Comparison of ENCODE assay signal across 17 cellular contexts in the genomic region with DNA sequence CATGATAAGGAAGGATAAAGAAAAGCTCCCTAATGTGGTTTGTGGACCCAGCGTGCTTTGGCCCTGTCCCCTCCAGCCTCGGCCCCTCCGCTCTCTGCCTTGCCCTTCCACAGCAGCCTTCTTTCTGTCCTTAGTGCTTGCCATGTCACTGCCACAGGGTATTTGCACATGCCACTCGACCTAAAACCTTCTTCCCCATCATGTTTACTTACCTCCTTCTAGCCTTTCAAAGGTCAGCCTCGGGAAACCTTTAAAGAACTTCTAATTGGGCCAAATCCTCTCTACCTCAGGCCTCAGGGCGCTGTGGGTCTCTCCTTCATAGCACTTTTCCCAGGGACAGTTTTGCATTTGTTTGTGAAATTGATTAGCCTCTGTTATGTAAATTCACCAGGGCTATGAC.
A peak's percentile ranks its signal among the peaks of the same experiment; 100 is the strongest.
DNase-seq lines count a peak whose midpoint lies in the region; ATAC-seq and TF ChIP-seq lines count a peak whose summit lies in the region.
"Had no signal": no experiment of that assay in that cellular context is flagged by ENCODE, and none has a peak within 500 bp of the region (broad histone marks: within the 10 kb centered on the region; RNA-seq: fewer than 3 reads in every experiment).

No MANE protein-coding gene starts in this region.

- no peaks in the 10 kb centered on the region for H4K20me1 ChIP-seq in GM23338 (replicated peaks; ENCODE audit: insufficient read depth)
- H4K20me1 ChIP-seq: BLaER1 had no signal

- no peaks in the 10 kb centered on the region for H3F3A ChIP-seq in GM23338 (replicated peaks; ENCODE audit: low read depth)

- no peak overlapping the region for H2AFZ ChIP-seq in GM23338

- intact Hi-C loops in esophagus muscularis mucosa (cut with DNase I): no loop called here

- TF ChIP-seq EP300 in esophagus muscularis mucosa (IDR thresholded peaks at IDR 0.05): no peak

- H3K4me2 ChIP-seq in GM23338: no peak overlapping the region
- H3K4me2 ChIP-seq: BLaER1 had no signal

- 0 out of 2 replicates have a peak, but pooled peaks cover 5% of the 10 kb centered on the region for H3K9me3 ChIP-seq in NT2/D1 (ENCODE audit: insufficient read depth, low read length)
- H3K9me3 ChIP-seq in esophagus muscularis mucosa: no peaks in the 10 kb centered on the region
- H3K9me3 ChIP-seq: BLaER1 had no signal

- 72% methylated on average over 6 of the region's 6 CpGs for WGBS in esophagus muscularis mucosa

- no peak; the same call in 1 of the 3 replicates for ATAC-seq in GM23338
- ATAC-seq: GM12878 had no signal

- no peak overlapping the region for H3K9ac ChIP-seq in NT2/D1 (ENCODE audit: insufficient read length, low read depth)
- H3K9ac ChIP-seq: BLaER1 had no signal

- H3K27ac ChIP-seq in GM23338 (ENCODE audit: low read depth) (no peak overlapping the region), esophagus muscularis mucosa (replicated peaks in 1 of 4) (no peak overlapping the region)
- H3K27ac ChIP-seq: BLaER1, HL-60 had no signal

- TF ChIP-seq POLR2A in esophagus muscularis mucosa (IDR thresholded peaks at IDR 0.05; ENCODE audit: low read depth): no peak

- no peaks in the 10 kb centered on the region for H3K27me3 Mint-ChIP-seq in GM23338 (ENCODE audit: insufficient read depth, low read depth, poor library complexity)

- no peaks in the 10 kb centered on the region for H3K27me3 ChIP-seq in GM23338 (ENCODE audit: insufficient read depth)
- H3K27me3 ChIP-seq in NT2/D1 (ENCODE audit: insufficient read depth, insufficient read length): no peaks in the 10 kb centered on the region
- H3K27me3 ChIP-seq in esophagus muscularis mucosa: no peaks in the 10 kb centered on the region
- H3K27me3 ChIP-seq: BLaER1 had no signal

- peaks cover 3% of the 10 kb centered on the region; the same call in 1 of the 2 replicates for H3K9me2 ChIP-seq in GM23338 (ENCODE audit: insufficient read depth)

- H3K4me1 ChIP-seq in GM23338 (ENCODE audit: insufficient read depth) (peaks cover 6% of the 10 kb centered on the region; the same call in 1 of the 2 replicates), NT2/D1 (ENCODE audit: insufficient read depth, insufficient read length) (peaks cover 8% of the 10 kb centered on the region), esophagus muscularis mucosa (no peaks in the 10 kb centered on the region)
- H3K4me1 ChIP-seq: BLaER1 had no signal

- H3K9me3 Mint-ChIP-seq in GM23338: peaks cover 3% of the 10 kb centered on the region; the same call in 2 of the 3 replicates
- H3K9me3 Mint-ChIP-seq: CD14-positive monocyte; CD4-positive, alpha-beta memory T cell; HFFc6 had no signal

- no peaks in the 10 kb centered on the region for H3K79me2 ChIP-seq in GM23338 (replicated peaks; ENCODE audit: insufficient read depth)

- no peak overlapping the region for H3K4me3 ChIP-seq in GM23338
- H3K4me3 ChIP-seq in NT2/D1 (ENCODE audit: insufficient read length, low read depth): no peak overlapping the region
- H3K4me3 ChIP-seq in esophagus muscularis mucosa: no peak overlapping the region
- H3K4me3 ChIP-seq: BLaER1, GM12878 had no signal

- H3K27ac Mint-ChIP-seq in GM23338: no peak overlapping the region; the same call in 1 of the 2 replicates
- H3K27ac Mint-ChIP-seq: CD4-positive, alpha-beta memory T cell; HFFc6 had no signal

- DNase-seq in GM23338 (ENCODE audit: low spot score) (peak; percentile 27), NT2/D1 (ENCODE audit: low read depth, low spot score) (peak; percentile 68), esophagus muscularis mucosa (ENCODE audit: extremely low spot score) (peak; percentile 19), NCI-H2171 (lab: John Stamatoyannopoulos, UW) (no peak), D341Med (ENCODE audit: low spot score) (no peak), NCI-H510A treated with DMSO at 0.1 percent for 48 hours (lab: John Stamatoyannopoulos, UW) (no peak), cerebellar nuclear complex (lab: John Stamatoyannopoulos, UW) (no peak)
- DNase-seq: 8988T; CD4-positive, alpha-beta memory T cell; DMS79 treated with DMSO at 0.1 percent for 48 hours; HCEC 1CT; HFFc6; IMR-90 had no signal

- H3K36me3 ChIP-seq in GM23338 (ENCODE audit: insufficient read depth) (no peaks in the 10 kb centered on the region), NT2/D1 (ENCODE audit: insufficient read depth, insufficient read length, low read length) (no peaks in the 10 kb centered on the region), esophagus muscularis mucosa (no peaks in the 10 kb centered on the region)
- H3K36me3 ChIP-seq: BLaER1 had no signal

- no peak overlapping the region for H3K4me3 Mint-ChIP-seq in GM23338
- H3K4me3 Mint-ChIP-seq: CD14-positive monocyte; CD4-positive, alpha-beta memory T cell; HFFc6 had no signal

- peaks cover 9% of the 10 kb centered on the region; the same call in 2 of the 3 replicates for H3K4me1 Mint-ChIP-seq in GM23338
- H3K4me1 Mint-ChIP-seq: CD14-positive monocyte; CD4-positive, alpha-beta memory T cell had no signal

- H3K36me3 Mint-ChIP-seq in GM23338 (ENCODE audit: low read depth): peaks cover 4% of the 10 kb centered on the region; the same call in 1 of the 3 replicates
- H3K36me3 Mint-ChIP-seq: CD14-positive monocyte; CD4-positive, alpha-beta memory T cell had no signal

- no peak for TF ChIP-seq CTCF in GM23338 (conservative IDR thresholded peaks at IDR 0.05; ENCODE audit: low read depth in 2 of 2)
- no peak for TF ChIP-seq CTCF in esophagus muscularis mucosa (IDR thresholded peaks at IDR 0.05)

TF ChIP-seq in GM23338, 12 proteins besides CTCF, POLR2A, EP300 and RAD21 (continues in another document):
- no peak for TF ChIP-seq ZNF331 (CRISPR knock-in tag; IDR thresholded peaks at IDR 0.05; ENCODE audit: low read depth)
- no peak for TF ChIP-seq STAT1 (IDR thresholded peaks at IDR 0.05; ENCODE audit: unreplicated experiment)
- no peak for TF ChIP-seq NANOG (IDR thresholded peaks at IDR 0.05; ENCODE audit: borderline replicate concordance)
- TF ChIP-seq, protein P1, sequence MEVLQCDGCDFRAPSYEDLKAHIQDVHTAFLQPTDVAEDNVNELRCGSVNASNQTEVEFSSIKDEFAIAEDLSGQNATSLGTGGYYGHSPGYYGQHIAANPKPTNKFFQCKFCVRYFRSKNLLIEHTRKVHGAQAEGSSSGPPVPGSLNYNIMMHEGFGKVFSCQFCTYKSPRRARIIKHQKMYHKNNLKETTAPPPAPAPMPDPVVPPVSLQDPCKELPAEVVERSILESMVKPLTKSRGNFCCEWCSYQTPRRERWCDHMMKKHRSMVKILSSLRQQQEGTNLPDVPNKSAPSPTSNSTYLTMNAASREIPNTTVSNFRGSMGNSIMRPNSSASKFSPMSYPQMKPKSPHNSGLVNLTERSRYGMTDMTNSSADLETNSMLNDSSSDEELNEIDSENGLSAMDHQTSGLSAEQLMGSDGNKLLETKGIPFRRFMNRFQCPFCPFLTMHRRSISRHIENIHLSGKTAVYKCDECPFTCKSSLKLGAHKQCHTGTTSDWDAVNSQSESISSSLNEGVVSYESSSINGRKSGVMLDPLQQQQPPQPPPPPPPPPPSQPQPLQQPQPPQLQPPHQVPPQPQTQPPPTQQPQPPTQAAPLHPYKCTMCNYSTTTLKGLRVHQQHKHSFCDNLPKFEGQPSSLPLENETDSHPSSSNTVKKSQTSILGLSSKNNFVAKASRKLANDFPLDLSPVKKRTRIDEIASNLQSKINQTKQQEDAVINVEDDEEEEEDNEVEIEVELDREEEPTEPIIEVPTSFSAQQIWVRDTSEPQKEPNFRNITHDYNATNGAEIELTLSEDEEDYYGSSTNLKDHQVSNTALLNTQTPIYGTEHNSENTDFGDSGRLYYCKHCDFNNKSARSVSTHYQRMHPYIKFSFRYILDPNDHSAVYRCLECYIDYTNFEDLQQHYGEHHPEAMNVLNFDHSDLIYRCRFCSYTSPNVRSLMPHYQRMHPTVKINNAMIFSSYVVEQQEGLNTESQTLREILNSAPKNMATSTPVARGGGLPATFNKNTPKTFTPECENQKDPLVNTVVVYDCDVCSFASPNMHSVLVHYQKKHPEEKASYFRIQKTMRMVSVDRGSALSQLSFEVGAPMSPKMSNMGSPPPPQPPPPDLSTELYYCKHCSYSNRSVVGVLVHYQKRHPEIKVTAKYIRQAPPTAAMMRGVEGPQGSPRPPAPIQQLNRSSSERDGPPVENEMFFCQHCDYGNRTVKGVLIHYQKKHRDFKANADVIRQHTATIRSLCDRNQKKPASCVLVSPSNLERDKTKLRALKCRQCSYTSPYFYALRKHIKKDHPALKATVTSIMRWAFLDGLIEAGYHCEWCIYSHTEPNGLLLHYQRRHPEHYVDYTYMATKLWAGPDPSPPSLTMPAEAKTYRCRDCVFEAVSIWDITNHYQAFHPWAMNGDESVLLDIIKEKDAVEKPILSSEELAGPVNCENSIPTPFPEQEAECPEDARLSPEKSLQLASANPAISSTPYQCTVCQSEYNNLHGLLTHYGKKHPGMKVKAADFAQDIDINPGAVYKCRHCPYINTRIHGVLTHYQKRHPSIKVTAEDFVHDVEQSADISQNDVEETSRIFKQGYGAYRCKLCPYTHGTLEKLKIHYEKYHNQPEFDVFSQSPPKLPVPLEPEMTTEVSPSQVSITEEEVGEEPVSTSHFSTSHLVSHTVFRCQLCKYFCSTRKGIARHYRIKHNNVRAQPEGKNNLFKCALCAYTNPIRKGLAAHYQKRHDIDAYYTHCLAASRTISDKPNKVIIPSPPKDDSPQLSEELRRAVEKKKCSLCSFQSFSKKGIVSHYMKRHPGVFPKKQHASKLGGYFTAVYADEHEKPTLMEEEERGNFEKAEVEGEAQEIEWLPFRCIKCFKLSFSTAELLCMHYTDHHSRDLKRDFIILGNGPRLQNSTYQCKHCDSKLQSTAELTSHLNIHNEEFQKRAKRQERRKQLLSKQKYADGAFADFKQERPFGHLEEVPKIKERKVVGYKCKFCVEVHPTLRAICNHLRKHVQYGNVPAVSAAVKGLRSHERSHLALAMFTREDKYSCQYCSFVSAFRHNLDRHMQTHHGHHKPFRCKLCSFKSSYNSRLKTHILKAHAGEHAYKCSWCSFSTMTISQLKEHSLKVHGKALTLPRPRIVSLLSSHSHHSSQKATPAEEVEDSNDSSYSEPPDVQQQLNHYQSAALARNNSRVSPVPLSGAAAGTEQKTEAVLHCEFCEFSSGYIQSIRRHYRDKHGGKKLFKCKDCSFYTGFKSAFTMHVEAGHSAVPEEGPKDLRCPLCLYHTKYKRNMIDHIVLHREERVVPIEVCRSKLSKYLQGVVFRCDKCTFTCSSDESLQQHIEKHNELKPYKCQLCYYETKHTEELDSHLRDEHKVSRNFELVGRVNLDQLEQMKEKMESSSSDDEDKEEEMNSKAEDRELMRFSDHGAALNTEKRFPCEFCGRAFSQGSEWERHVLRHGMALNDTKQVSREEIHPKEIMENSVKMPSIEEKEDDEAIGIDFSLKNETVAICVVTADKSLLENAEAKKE (CRISPR knock-in tag; IDR thresholded peaks at IDR 0.05): no peak
- TF ChIP-seq EZH2 (IDR thresholded peaks at IDR 0.05; ENCODE audit: low read depth, unreplicated experiment): no peak

Comparison
In these comparisons a context has a peak if more than half of its experiments do, and no peak if none do; other contexts are left out.
1. DNase-seq: peak in GM23338 (single experiment), NT2/D1 (single experiment) and esophagus muscularis mucosa (single experiment); none in NCI-H2171 (single experiment), D341Med (single experiment), NCI-H510A treated with DMSO at 0.1 percent for 48 hours (single experiment) and cerebellar nuclear complex (0 of 2).